Comparison of ENCODE assay signal across 1 cellular context in the genomic region with DNA sequence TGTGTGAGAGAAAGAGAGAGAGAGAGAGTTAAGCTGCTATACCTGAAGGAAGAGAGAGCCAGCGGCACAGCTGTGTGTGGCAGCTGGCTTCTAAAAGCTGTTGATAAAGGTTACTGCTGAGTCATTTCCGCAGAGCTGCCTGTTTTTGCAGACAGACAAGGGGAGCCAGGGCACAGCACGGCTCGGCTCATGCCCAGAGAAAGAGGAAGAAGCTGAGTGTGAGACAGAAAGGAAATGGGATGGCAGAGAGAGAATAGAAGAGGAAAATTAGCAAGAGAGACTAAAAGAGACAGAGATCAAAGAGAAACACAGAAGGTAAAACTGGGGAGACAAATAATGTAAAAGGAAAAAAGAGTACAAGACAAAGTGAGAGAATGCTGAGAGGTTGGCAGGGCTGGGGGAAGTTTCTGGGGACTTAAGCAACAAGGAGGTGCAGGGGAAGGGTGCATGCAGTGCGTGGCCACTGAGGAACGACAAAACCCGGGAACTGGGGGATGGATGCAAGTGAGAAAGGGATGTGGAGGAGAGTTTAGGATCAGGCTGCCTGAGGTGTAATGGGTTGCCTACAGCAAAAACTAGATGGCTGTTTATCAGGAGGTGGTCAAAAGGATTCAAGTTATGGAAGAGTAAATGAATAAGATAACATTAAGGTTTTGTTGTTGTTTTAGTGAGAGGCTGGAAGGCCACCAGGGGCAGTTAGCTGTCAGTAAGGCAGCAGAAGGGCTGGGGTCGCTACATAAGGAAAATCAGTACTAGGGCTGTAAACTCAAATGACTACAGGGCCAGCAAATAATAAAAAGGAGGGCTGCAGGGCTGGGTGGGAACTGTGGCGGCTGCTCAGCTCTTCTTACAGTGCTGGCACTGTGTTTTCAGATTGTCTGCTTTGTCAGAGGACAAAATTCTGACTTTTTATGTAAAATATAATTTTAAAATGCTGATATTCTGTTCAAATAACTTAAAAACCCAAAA.
A peak's percentile ranks its signal among the peaks of the same experiment; 100 is the strongest.
TF ChIP-seq lines count a peak whose summit lies in the region.

No MANE protein-coding gene starts in this region.

TF ChIP-seq in K562, 482 proteins besides CTCF, POLR2A, EP300 and RAD21 (continued from another document and continues in another):
- peak; percentile 56; the same call in 1 of the 2 replicates for TF ChIP-seq HMBOX1 (IDR thresholded peaks at IDR 0.05)
- TF ChIP-seq RFX1 (IDR thresholded peaks at IDR 0.05), result no peak
- TF ChIP-seq SOX6 (IDR thresholded peaks at IDR 0.05), result peak; percentile 92
- peak; percentile 93 for TF ChIP-seq FOSL1 (tag; conservative IDR thresholded peaks at IDR 0.05)
- peak; percentile 96 for TF ChIP-seq BACH1 (tag; IDR thresholded peaks at IDR 0.05)
- TF ChIP-seq NEUROD1 (IDR thresholded peaks at IDR 0.05; ENCODE audit: borderline replicate concordance, low read depth, low read length, partially characterized antibody), result peak; percentile 89
- TF ChIP-seq ZNF436 (CRISPR knock-in tag; IDR thresholded peaks at IDR 0.05), result no peak
- TF ChIP-seq, protein P1, sequence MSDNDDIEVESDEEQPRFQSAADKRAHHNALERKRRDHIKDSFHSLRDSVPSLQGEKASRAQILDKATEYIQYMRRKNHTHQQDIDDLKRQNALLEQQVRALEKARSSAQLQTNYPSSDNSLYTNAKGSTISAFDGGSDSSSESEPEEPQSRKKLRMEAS (CRISPR knock-in tag; IDR thresholded peaks at IDR 0.05), result peak; percentile 35; the same call in 1 of the 2 replicates
- TF ChIP-seq, protein P2, sequence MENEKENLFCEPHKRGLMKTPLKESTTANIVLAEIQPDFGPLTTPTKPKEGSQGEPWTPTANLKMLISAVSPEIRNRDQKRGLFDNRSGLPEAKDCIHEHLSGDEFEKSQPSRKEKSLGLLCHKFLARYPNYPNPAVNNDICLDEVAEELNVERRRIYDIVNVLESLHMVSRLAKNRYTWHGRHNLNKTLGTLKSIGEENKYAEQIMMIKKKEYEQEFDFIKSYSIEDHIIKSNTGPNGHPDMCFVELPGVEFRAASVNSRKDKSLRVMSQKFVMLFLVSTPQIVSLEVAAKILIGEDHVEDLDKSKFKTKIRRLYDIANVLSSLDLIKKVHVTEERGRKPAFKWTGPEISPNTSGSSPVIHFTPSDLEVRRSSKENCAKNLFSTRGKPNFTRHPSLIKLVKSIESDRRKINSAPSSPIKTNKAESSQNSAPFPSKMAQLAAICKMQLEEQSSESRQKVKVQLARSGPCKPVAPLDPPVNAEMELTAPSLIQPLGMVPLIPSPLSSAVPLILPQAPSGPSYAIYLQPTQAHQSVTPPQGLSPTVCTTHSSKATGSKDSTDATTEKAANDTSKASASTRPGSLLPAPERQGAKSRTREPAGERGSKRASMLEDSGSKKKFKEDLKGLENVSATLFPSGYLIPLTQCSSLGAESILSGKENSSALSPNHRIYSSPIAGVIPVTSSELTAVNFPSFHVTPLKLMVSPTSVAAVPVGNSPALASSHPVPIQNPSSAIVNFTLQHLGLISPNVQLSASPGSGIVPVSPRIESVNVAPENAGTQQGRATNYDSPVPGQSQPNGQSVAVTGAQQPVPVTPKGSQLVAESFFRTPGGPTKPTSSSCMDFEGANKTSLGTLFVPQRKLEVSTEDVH (IDR thresholded peaks at IDR 0.05; ENCODE audit: low read depth, partially characterized antibody), result peak; percentile 76
- TF ChIP-seq SRF (CRISPR knock-in tag; IDR thresholded peaks at IDR 0.05), result 0 out of 4 replicates have a peak, but pooled peaks of 1 of the 2 experiments have one; percentile 75
- TF ChIP-seq HNRNPH1 (optimal IDR thresholded peaks at IDR 0.05; ENCODE audit: low read depth, low read length), result no peak
- TF ChIP-seq POU5F1 (IDR thresholded peaks at IDR 0.05; ENCODE audit: borderline replicate concordance, low read depth, low read length, partially characterized antibody), result no peak
- peak; percentile 77; the same call in 1 of the 2 replicates for TF ChIP-seq CHAMP1 (IDR thresholded peaks at IDR 0.05)
- TF ChIP-seq SNAPC5 (CRISPR knock-in tag; IDR thresholded peaks at IDR 0.05), result no peak
- TF ChIP-seq ETV1 (tag; conservative IDR thresholded peaks at IDR 0.05; ENCODE audit: low read depth), result peak; percentile 99
- TF ChIP-seq ZBTB12 (CRISPR knock-in tag; IDR thresholded peaks at IDR 0.05), result 0 out of 2 replicates have a peak, but pooled peaks have one; percentile 39
- TF ChIP-seq ZNF311 (CRISPR knock-in tag; IDR thresholded peaks at IDR 0.05), result peak; percentile 52; the same call in 1 of the 2 replicates
- TF ChIP-seq, protein P3, sequence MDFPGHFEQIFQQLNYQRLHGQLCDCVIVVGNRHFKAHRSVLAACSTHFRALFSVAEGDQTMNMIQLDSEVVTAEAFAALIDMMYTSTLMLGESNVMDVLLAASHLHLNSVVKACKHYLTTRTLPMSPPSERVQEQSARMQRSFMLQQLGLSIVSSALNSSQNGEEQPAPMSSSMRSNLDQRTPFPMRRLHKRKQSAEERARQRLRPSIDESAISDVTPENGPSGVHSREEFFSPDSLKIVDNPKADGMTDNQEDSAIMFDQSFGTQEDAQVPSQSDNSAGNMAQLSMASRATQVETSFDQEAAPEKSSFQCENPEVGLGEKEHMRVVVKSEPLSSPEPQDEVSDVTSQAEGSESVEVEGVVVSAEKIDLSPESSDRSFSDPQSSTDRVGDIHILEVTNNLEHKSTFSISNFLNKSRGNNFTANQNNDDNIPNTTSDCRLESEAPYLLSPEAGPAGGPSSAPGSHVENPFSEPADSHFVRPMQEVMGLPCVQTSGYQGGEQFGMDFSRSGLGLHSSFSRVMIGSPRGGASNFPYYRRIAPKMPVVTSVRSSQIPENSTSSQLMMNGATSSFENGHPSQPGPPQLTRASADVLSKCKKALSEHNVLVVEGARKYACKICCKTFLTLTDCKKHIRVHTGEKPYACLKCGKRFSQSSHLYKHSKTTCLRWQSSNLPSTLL (IDR thresholded peaks at IDR 0.05), result peak; percentile 56; the same call in 1 of the 2 replicates
- TF ChIP-seq YY1 (IDR thresholded peaks at IDR 0.05; ENCODE audit: borderline replicate concordance in 1 of 3, control insufficient read depth in 1 of 3, extremely low read depth in 1 of 3, insufficient read depth in 3 of 3, insufficient read length in 1 of 3, insufficient replicate concordance in 2 of 3, low read depth in 1 of 3, low read length in 2 of 3), result peak in 1 of 3 experiments; percentile 65
- peak; percentile 85 for TF ChIP-seq ELF1 (tag; IDR thresholded peaks at IDR 0.05)
- TF ChIP-seq KHSRP (IDR thresholded peaks at IDR 0.05), result 0 out of 2 replicates have a peak, but pooled peaks have one; percentile 17
- TF ChIP-seq FOXM1 (IDR thresholded peaks at IDR 0.05; ENCODE audit: low read depth), result peak; percentile 72
- no peak for TF ChIP-seq FOXM1 (CRISPR knock-in tag; IDR thresholded peaks at IDR 0.05; ENCODE audit: low read depth)
- TF ChIP-seq SP1 (CRISPR knock-in tag; IDR thresholded peaks at IDR 0.05), result 0 out of 2 replicates have a peak, but pooled peaks have one; percentile 42
- TF ChIP-seq ZFP30 (CRISPR knock-in tag; IDR thresholded peaks at IDR 0.05; ENCODE audit: borderline replicate concordance), result no peak
- peak; percentile 80 for TF ChIP-seq PHF21A (IDR thresholded peaks at IDR 0.05; ENCODE audit: borderline replicate concordance, low read depth)
- TF ChIP-seq ZNF175 (CRISPR knock-in tag; IDR thresholded peaks at IDR 0.05; ENCODE audit: low read depth), result peak; percentile 95
- TF ChIP-seq ZNF239 (CRISPR knock-in tag; IDR thresholded peaks at IDR 0.05), result peak; percentile 50; the same call in 1 of the 2 replicates
- TF ChIP-seq, protein P4, sequence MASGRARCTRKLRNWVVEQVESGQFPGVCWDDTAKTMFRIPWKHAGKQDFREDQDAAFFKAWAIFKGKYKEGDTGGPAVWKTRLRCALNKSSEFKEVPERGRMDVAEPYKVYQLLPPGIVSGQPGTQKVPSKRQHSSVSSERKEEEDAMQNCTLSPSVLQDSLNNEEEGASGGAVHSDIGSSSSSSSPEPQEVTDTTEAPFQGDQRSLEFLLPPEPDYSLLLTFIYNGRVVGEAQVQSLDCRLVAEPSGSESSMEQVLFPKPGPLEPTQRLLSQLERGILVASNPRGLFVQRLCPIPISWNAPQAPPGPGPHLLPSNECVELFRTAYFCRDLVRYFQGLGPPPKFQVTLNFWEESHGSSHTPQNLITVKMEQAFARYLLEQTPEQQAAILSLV (tag; IDR thresholded peaks at IDR 0.05), result peak; percentile 57; the same call in 1 of the 2 replicates
- TF ChIP-seq PRDM10 (IDR thresholded peaks at IDR 0.05; ENCODE audit: partially characterized antibody), result peak; percentile 28
- TF ChIP-seq ZNF780A (CRISPR knock-in tag; IDR thresholded peaks at IDR 0.05), result no peak
- TF ChIP-seq ZBTB26 (CRISPR knock-in tag; IDR thresholded peaks at IDR 0.05), result peak; percentile 94
- TF ChIP-seq, protein P5, sequence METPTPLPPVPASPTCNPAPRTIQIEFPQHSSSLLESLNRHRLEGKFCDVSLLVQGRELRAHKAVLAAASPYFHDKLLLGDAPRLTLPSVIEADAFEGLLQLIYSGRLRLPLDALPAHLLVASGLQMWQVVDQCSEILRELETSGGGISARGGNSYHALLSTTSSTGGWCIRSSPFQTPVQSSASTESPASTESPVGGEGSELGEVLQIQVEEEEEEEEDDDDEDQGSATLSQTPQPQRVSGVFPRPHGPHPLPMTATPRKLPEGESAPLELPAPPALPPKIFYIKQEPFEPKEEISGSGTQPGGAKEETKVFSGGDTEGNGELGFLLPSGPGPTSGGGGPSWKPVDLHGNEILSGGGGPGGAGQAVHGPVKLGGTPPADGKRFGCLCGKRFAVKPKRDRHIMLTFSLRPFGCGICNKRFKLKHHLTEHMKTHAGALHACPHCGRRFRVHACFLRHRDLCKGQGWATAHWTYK (CRISPR knock-in tag; IDR thresholded peaks at IDR 0.05), result peak; percentile 32; the same call in 1 of the 2 replicates
- TF ChIP-seq TBL1XR1 (IDR thresholded peaks at IDR 0.05; ENCODE audit: low read length in 2 of 2), result peak; percentile 89 to 92
- peak; percentile 17; the same call in 1 of the 2 replicates for TF ChIP-seq PHF8 (IDR thresholded peaks at IDR 0.05; ENCODE audit: borderline replicate concordance, low read length)
- peak; percentile 82 for TF ChIP-seq MEIS2 (IDR thresholded peaks at IDR 0.05; ENCODE audit: partially characterized antibody)
